ENCODE assay signal across 22 cellular contexts in genomic region chr3:152046280-152046679, GRCh38.
A peak's percentile ranks its signal among the peaks of the same experiment; 100 is the strongest.
DNase-seq lines count a peak whose midpoint lies in the region; ATAC-seq, FAIRE-seq and TF ChIP-seq lines count a peak whose summit lies in the region.
"Had no signal": no experiment of that assay in that cellular context is flagged by ENCODE, and none has a peak within 500 bp of the region (broad histone marks: within the 10 kb centered on the region; RNA-seq: fewer than 3 reads in every experiment).

No MANE protein-coding gene starts in this region.

- H3K4me3 Mint-ChIP-seq in activated CD8-positive, alpha-beta T cell treated with anti-CD3 and anti-CD28 coated beads for 36 hours, result no peak overlapping the region
- H3K4me3 Mint-ChIP-seq in activated CD8-positive, alpha-beta T cell treated with anti-CD3 and anti-CD28 coated beads, Interleukin-2, amount 10 ng/mL, durations not matched to agents 7 days and 5 days, result no peak overlapping the region
- H3K4me3 Mint-ChIP-seq in activated T-cell treated with anti-CD3 and anti-CD28 coated beads, Interleukin-2, amount 50 U/mL, for 24 hours, result no peak overlapping the region
- H3K4me3 Mint-ChIP-seq in progenitor cell of endocrine pancreas (ENCODE audit: low read depth), result no peak overlapping the region
- H3K4me3 Mint-ChIP-seq: B cell; CD4-positive, CD25-positive, alpha-beta regulatory T cell; CD8-positive, alpha-beta T cell had no signal

- TF ChIP-seq CTCF in activated CD8-positive, alpha-beta T cell treated with anti-CD3 and anti-CD28 coated beads for 36 hours (IDR thresholded peaks at IDR 0.05), result no peak
- TF ChIP-seq CTCF in A549 (IDR thresholded peaks at IDR 0.05), result no peak
- no peak for TF ChIP-seq CTCF in HCT116 (IDR thresholded peaks at IDR 0.05 in 2 of 3, conservative IDR thresholded peaks at IDR 0.05 in 1 of 3; ENCODE audit: borderline replicate concordance in 1 of 3, insufficient read depth in 1 of 3, low read depth in 2 of 3, low read length in 2 of 3)
- TF ChIP-seq CTCF in progenitor cell of endocrine pancreas (IDR thresholded peaks at IDR 0.05; ENCODE audit: unreplicated experiment), result no peak

- ATAC-seq in activated CD8-positive, alpha-beta T cell treated with anti-CD3 and anti-CD28 coated beads for 36 hours, result peak; percentile 42
- ATAC-seq in activated CD8-positive, alpha-beta T cell treated with anti-CD3 and anti-CD28 coated beads, Interleukin-2, amount 10 ng/mL, durations not matched to agents 7 days and 5 days, result no peak
- ATAC-seq in A549 (no peak), HCT116 (no peak), GM18867 (IDR thresholded peaks at IDR 0.05; ENCODE audit: unreplicated experiment) (no peak)
- ATAC-seq: CD8-positive, alpha-beta T cell; GM12878 had no signal

- no peaks in the 10 kb centered on the region for H3K9me3 ChIP-seq in A549
- H3K9me3 ChIP-seq in HCT116 (ENCODE audit: control insufficient read depth in 1 of 2, insufficient read depth in 1 of 2, low read depth in 1 of 2, low read length in 2 of 2), result no peaks in the 10 kb centered on the region
- H3K9me3 ChIP-seq: BLaER1, HAP-1 had no signal

- no peaks in the 10 kb centered on the region for H3K9me3 Mint-ChIP-seq in activated CD8-positive, alpha-beta T cell treated with anti-CD3 and anti-CD28 coated beads for 36 hours
- H3K9me3 Mint-ChIP-seq in activated CD8-positive, alpha-beta T cell treated with anti-CD3 and anti-CD28 coated beads, Interleukin-2, amount 10 ng/mL, durations not matched to agents 7 days and 5 days (ENCODE audit: insufficient read depth), result peaks cover 3% of the 10 kb centered on the region
- H3K9me3 Mint-ChIP-seq in activated T-cell treated with anti-CD3 and anti-CD28 coated beads, Interleukin-2, amount 50 U/mL, for 24 hours, result no peaks in the 10 kb centered on the region
- H3K9me3 Mint-ChIP-seq in progenitor cell of endocrine pancreas (ENCODE audit: low read depth), result no peaks in the 10 kb centered on the region
- H3K9me3 Mint-ChIP-seq: CD4-positive, CD25-positive, alpha-beta regulatory T cell; CD8-positive, alpha-beta T cell had no signal

- BruUV-seq in HCT116 (replicated peaks; lab: Mats Ljungman, UMichigan), result no TSS peak

- H2AFZ ChIP-seq in HCT116 (ENCODE audit: low read depth, low read length, poor library complexity, severe bottlenecking), result peak overlapping the region; percentile 55

- no peak overlapping the region for H3K9ac ChIP-seq in HCT116 (ENCODE audit: low read length)
- H3K9ac ChIP-seq: BLaER1 had no signal

- DNase-seq in activated CD8-positive, alpha-beta T cell treated with anti-CD3 and anti-CD28 coated beads for 36 hours, result no peak
- no peak for DNase-seq in activated CD8-positive, alpha-beta T cell treated with anti-CD3 and anti-CD28 coated beads, Interleukin-2, amount 10 ng/mL, durations not matched to agents 7 days and 5 days
- DNase-seq in A549 (ENCODE audit: low read depth in 1 of 2, low spot score in 1 of 2), result no peak
- no peak for DNase-seq in HCT116 (ENCODE audit: low read depth, low spot score)
- DNase-seq in dermis blood vessel endothelial cell, result peak; percentile 28
- no peak for DNase-seq in activated T-cell treated with anti-CD3 and anti-CD28 coated beads, Interleukin-2, amount 50 U/mL, for 24 hours
- DNase-seq in progenitor cell of endocrine pancreas (ENCODE audit: low spot score, unreplicated experiment), result no peak
- DNase-seq: 8988T; Caco-2; CD4-positive, CD25-positive, alpha-beta regulatory T cell; CD8-positive, alpha-beta T cell; DMS153; DND-41; GDM1; GOT3 had no signal

- H3K27ac Mint-ChIP-seq in activated CD8-positive, alpha-beta T cell treated with anti-CD3 and anti-CD28 coated beads for 36 hours, result no peak overlapping the region
- no peak overlapping the region for H3K27ac Mint-ChIP-seq in activated CD8-positive, alpha-beta T cell treated with anti-CD3 and anti-CD28 coated beads, Interleukin-2, amount 10 ng/mL, durations not matched to agents 7 days and 5 days
- H3K27ac Mint-ChIP-seq in activated T-cell treated with anti-CD3 and anti-CD28 coated beads, Interleukin-2, amount 50 U/mL, for 24 hours, result no peak overlapping the region
- no peak overlapping the region for H3K27ac Mint-ChIP-seq in progenitor cell of endocrine pancreas
- H3K27ac Mint-ChIP-seq: B cell; CD4-positive, CD25-positive, alpha-beta regulatory T cell; CD8-positive, alpha-beta T cell had no signal

- RAD21 ChIA-PET in HCT116 (lab: Charles Lee; ENCODE audit: low non-redundant PET in 1 of 2, low total read pairs in 2 of 2, uncharacterized antibody in 2 of 2, unreplicated experiment in 2 of 2), result no interaction called here

- TF ChIP-seq RAD21 in A549 (conservative IDR thresholded peaks at IDR 0.05 in 1 of 2, IDR thresholded peaks at IDR 0.05 in 1 of 2), result no peak
- TF ChIP-seq RAD21 in HCT116 (IDR thresholded peaks at IDR 0.05; ENCODE audit: low read depth), result no peak

- H3K4me3 ChIP-seq in A549 (no peak overlapping the region), HCT116 (replicated peaks in 1 of 2; ENCODE audit: low read depth in 1 of 2, low read length in 2 of 2) (no peak overlapping the region)
- H3K4me3 ChIP-seq: BLaER1, GM12878, HAP-1 had no signal

- CTCF ChIA-PET in activated CD8-positive, alpha-beta T cell treated with anti-CD3 and anti-CD28 coated beads for 36 hours (lab: Charles Lee), result no interaction called here
- CTCF ChIA-PET in activated CD8-positive, alpha-beta T cell treated with anti-CD3 and anti-CD28 coated beads, Interleukin-2, amount 10 ng/mL, durations not matched to agents 7 days and 5 days (lab: Charles Lee), result no interaction called here
- CTCF ChIA-PET in A549 (lab: Yijun Ruan, JAX) (no interaction called here), HCT116 (lab: Charles Lee) (no interaction called here)

- H3K27ac ChIP-seq in A549, result no peak overlapping the region
- no peak overlapping the region for H3K27ac ChIP-seq in HCT116 (ENCODE audit: low read depth, low read length)
- H3K27ac ChIP-seq: BLaER1, C4-2B had no signal

- no peaks in the 10 kb centered on the region for H3K27me3 ChIP-seq in HCT116 (ENCODE audit: insufficient read depth, low read length)
- H3K27me3 ChIP-seq: BLaER1 had no signal

- no peaks in the 10 kb centered on the region for H3K36me3 ChIP-seq in HCT116 (ENCODE audit: control insufficient read depth in 1 of 2, insufficient read depth in 2 of 2, low read length in 2 of 2)
- H3K36me3 ChIP-seq: BLaER1, HAP-1 had no signal

- H3K4me1 Mint-ChIP-seq in activated CD8-positive, alpha-beta T cell treated with anti-CD3 and anti-CD28 coated beads for 36 hours (ENCODE audit: low read depth), result peaks cover 4% of the 10 kb centered on the region
- H3K4me1 Mint-ChIP-seq in activated CD8-positive, alpha-beta T cell treated with anti-CD3 and anti-CD28 coated beads, Interleukin-2, amount 10 ng/mL, durations not matched to agents 7 days and 5 days (ENCODE audit: low read depth), result no peaks in the 10 kb centered on the region
- H3K4me1 Mint-ChIP-seq in activated T-cell treated with anti-CD3 and anti-CD28 coated beads, Interleukin-2, amount 50 U/mL, for 24 hours (ENCODE audit: low read depth), result peaks cover 4% of the 10 kb centered on the region
- peaks cover 4% of the 10 kb centered on the region for H3K4me1 Mint-ChIP-seq in progenitor cell of endocrine pancreas (ENCODE audit: low read depth)
- H3K4me1 Mint-ChIP-seq: B cell; CD4-positive, CD25-positive, alpha-beta regulatory T cell had no signal

- no peak for TF ChIP-seq EP300 in A549 (IDR thresholded peaks at IDR 0.05)

- no peaks in the 10 kb centered on the region for H4K20me1 ChIP-seq in HCT116 (ENCODE audit: insufficient read depth)
- H4K20me1 ChIP-seq: BLaER1 had no signal

- no peaks in the 10 kb centered on the region for H3K36me3 Mint-ChIP-seq in activated CD8-positive, alpha-beta T cell treated with anti-CD3 and anti-CD28 coated beads for 36 hours (ENCODE audit: low read depth)
- H3K36me3 Mint-ChIP-seq in activated CD8-positive, alpha-beta T cell treated with anti-CD3 and anti-CD28 coated beads, Interleukin-2, amount 10 ng/mL, durations not matched to agents 7 days and 5 days (ENCODE audit: low read depth), result no peaks in the 10 kb centered on the region
- H3K36me3 Mint-ChIP-seq in activated T-cell treated with anti-CD3 and anti-CD28 coated beads, Interleukin-2, amount 50 U/mL, for 24 hours (ENCODE audit: low read depth), result no peaks in the 10 kb centered on the region
- H3K36me3 Mint-ChIP-seq in progenitor cell of endocrine pancreas (ENCODE audit: insufficient read depth), result no peaks in the 10 kb centered on the region
- H3K36me3 Mint-ChIP-seq: CD4-positive, CD25-positive, alpha-beta regulatory T cell; CD8-positive, alpha-beta T cell had no signal

- POLR2A ChIA-PET in activated CD8-positive, alpha-beta T cell treated with anti-CD3 and anti-CD28 coated beads for 36 hours (lab: Charles Lee), result no interaction called here
- POLR2A ChIA-PET in activated CD8-positive, alpha-beta T cell treated with anti-CD3 and anti-CD28 coated beads, Interleukin-2, amount 10 ng/mL, durations not matched to agents 7 days and 5 days (lab: Charles Lee), result no interaction called here
- POLR2A ChIA-PET in A549 (lab: Yijun Ruan, JAX) (no interaction called here), HCT116 (lab: Charles Lee) (no interaction called here)

- H3K4me1 ChIP-seq in A549, result 0 out of 3 replicates have a peak, but pooled peaks cover 4% of the 10 kb centered on the region
- H3K4me1 ChIP-seq in HCT116 (ENCODE audit: control insufficient read depth in 1 of 2, insufficient read depth in 2 of 2, low read length in 2 of 2), result no peaks in the 10 kb centered on the region
- H3K4me1 ChIP-seq: BLaER1 had no signal

- H3K27me3 Mint-ChIP-seq in activated CD8-positive, alpha-beta T cell treated with anti-CD3 and anti-CD28 coated beads for 36 hours, result no peaks in the 10 kb centered on the region
- H3K27me3 Mint-ChIP-seq in activated CD8-positive, alpha-beta T cell treated with anti-CD3 and anti-CD28 coated beads, Interleukin-2, amount 10 ng/mL, durations not matched to agents 7 days and 5 days (ENCODE audit: low read depth), result peaks cover 8% of the 10 kb centered on the region
- H3K27me3 Mint-ChIP-seq in activated T-cell treated with anti-CD3 and anti-CD28 coated beads, Interleukin-2, amount 50 U/mL, for 24 hours, result no peaks in the 10 kb centered on the region
- H3K27me3 Mint-ChIP-seq in progenitor cell of endocrine pancreas, result no peaks in the 10 kb centered on the region
- H3K27me3 Mint-ChIP-seq: B cell had no signal

- H3K79me2 ChIP-seq in HCT116 (ENCODE audit: insufficient read depth, low read length), result no peaks in the 10 kb centered on the region

- TF ChIP-seq POLR2A in A549 (IDR thresholded peaks at IDR 0.05; ENCODE audit: low read length) (no peak), HCT116 (IDR thresholded peaks at IDR 0.05; ENCODE audit: borderline replicate concordance, extremely low read depth, insufficient read depth, insufficient read length) (no peak)

- H3K9me2 ChIP-seq in HCT116 (ENCODE audit: insufficient read depth), result no peaks in the 10 kb centered on the region

- H3K4me2 ChIP-seq in A549, result no peak overlapping the region
- H3K4me2 ChIP-seq in HCT116 (ENCODE audit: low read length), result no peak overlapping the region
- H3K4me2 ChIP-seq: BLaER1 had no signal

- intact Hi-C loops in activated CD8-positive, alpha-beta T cell treated with anti-CD3 and anti-CD28 coated beads for 36 hours (cut with micrococcal nuclease), result no loop called here
- intact Hi-C loops in HCT116 (cut with micrococcal nuclease), result no loop called here

- WGBS in A549 (ENCODE audit: missing lambda C conversion rate), result 88% methylated on average over 2 of the region's 2 CpGs

- no peak for FAIRE-seq in A549 (lab: Jason Lieb, UNC)
- FAIRE-seq: GM12878, H54 had no signal

TF ChIP-seq in HCT116, 20 proteins besides CTCF, POLR2A, EP300 and RAD21 (continues in another document):
- no peak for TF ChIP-seq ELF1 (IDR thresholded peaks at IDR 0.05; ENCODE audit: borderline replicate concordance, low read depth)
